ENCODE assay signal across 1 cellular context in the genomic region with DNA sequence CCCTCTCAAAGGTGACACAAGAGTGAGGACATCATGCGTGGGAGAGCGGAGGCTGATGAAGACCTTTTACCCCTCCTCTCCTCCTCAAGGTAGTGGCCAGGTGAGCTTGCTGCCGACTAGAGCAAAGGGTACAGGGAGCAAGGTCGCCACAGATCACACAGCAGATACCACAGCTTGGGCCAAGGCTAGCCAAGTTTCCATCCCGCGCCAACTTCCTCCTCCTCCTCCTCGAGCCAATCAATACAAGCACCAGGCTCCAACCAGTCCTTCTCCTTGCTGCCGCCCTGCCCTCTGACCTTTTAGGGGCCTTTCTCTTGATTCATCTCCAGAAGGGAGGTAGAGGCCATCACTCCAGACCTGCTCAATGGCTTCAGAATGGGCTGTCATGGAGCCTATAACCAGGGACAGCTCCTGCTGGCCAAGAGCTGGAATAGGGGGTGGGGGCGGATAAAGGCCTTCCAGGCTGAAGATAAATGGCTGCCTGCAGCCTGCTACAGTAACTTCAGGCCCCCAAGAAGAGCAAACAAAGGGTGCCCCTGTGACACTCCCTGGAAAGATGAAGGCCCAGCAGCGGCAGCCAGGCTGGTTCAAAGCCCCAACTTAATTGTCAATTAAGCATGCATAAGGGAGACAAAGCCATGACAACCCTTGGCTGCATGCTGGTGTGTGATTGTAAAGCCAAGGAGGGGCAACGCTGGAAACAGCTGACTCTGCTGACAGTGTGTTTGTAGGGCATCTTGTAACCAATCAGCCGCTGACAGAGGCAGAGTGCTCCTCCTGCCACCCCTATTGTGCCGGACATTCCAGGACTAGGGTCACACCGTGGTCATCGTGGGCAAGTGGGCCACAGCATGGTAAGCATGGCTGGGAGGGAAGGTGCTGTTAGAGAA.
A peak's percentile ranks its signal among the peaks of the same experiment; 100 is the strongest.
TF ChIP-seq lines count a peak whose summit lies in the region.

No MANE protein-coding gene starts in this region.

TF ChIP-seq in HepG2, 621 proteins besides CTCF, POLR2A, EP300 and RAD21:
- TF ChIP-seq ATF5 (CRISPR knock-in tag; IDR thresholded peaks at IDR 0.05; ENCODE audit: low read depth), result no peak
- no peak for TF ChIP-seq MAZ (IDR thresholded peaks at IDR 0.05; ENCODE audit: borderline replicate concordance, low read depth, low read length)
- no peak for TF ChIP-seq MAZ (CRISPR knock-in tag; IDR thresholded peaks at IDR 0.05; ENCODE audit: low read depth)
- TF ChIP-seq ZNF687 (CRISPR knock-in tag; IDR thresholded peaks at IDR 0.05), result 0 out of 2 replicates have a peak, but pooled peaks have one; percentile 18
